9 cellular contexts compared by ENCODE assay signal in genomic region chr7:2417981-2418481, GRCh38. TPM values are rescaled to one million over a fixed set of nuclear protein-coding genes. Genes with fewer than 3 reads are reported as not detected.
DNase-seq lines count a peak whose midpoint lies in the region; ATAC-seq and TF ChIP-seq lines count a peak whose summit lies in the region.
"Had no signal": no experiment of that assay in that cellular context is flagged by ENCODE, and none has a peak within 500 bp of the region (broad histone marks: within the 10 kb centered on the region; RNA-seq: fewer than 3 reads in every experiment).

No MANE protein-coding gene starts in this region.

- peaks cover 23% of the 10 kb centered on the region for H3K36me3 Mint-ChIP-seq in activated CD4-positive, alpha-beta T cell treated with anti-CD3 and anti-CD28 coated beads, Interleukin-2, amount 10 ng/mL, durations not matched to agents 24 days and 14 days (ENCODE audit: low read depth)

- no peak overlapping the region for H3K4me3 ChIP-seq in cardiac fibroblast (replicated peaks in 1 of 2; ENCODE audit: low read depth in 2 of 2, low read length in 2 of 2)

- no peaks in the 10 kb centered on the region for H3K9me3 Mint-ChIP-seq in activated CD4-positive, alpha-beta T cell treated with anti-CD3 and anti-CD28 coated beads, Interleukin-2, amount 10 ng/mL, durations not matched to agents 24 days and 14 days

- H3K27me3 Mint-ChIP-seq in activated CD4-positive, alpha-beta T cell treated with anti-CD3 and anti-CD28 coated beads, Interleukin-2, amount 10 ng/mL, durations not matched to agents 24 days and 14 days, result no peaks in the 10 kb centered on the region

- DNase-seq in EL (peak; percentile 47), cardiac fibroblast (ENCODE audit: low read depth in 2 of 2) (peak; percentile 35 to 37), putamen (ENCODE audit: low spot score) (peak; percentile 48), NCI-H1436 treated with DMSO at 0.1 percent for 48 hours (lab: John Stamatoyannopoulos, UW) (no peak), NCI-H774 (lab: John Stamatoyannopoulos, UW) (no peak), dermis blood vessel endothelial cell (no peak)
- DNase-seq in activated CD4-positive, alpha-beta T cell treated with anti-CD3 and anti-CD28 coated beads, Interleukin-2, amount 10 ng/mL, durations not matched to agents 24 days and 14 days, result peak; percentile 77

- intact Hi-C loops in activated CD4-positive, alpha-beta T cell treated with anti-CD3 and anti-CD28 coated beads, Interleukin-2, amount 10 ng/mL, durations not matched to agents 24 days and 14 days (cut with micrococcal nuclease), result loop anchor here (1.0 kb wide), 1 partner anchor 12 kb away; no protein-coding TSS in a partner anchor

- H3K27ac Mint-ChIP-seq in activated CD4-positive, alpha-beta T cell treated with anti-CD3 and anti-CD28 coated beads, Interleukin-2, amount 10 ng/mL, durations not matched to agents 24 days and 14 days, result no peak overlapping the region

- H3K4me1 Mint-ChIP-seq in activated CD4-positive, alpha-beta T cell treated with anti-CD3 and anti-CD28 coated beads, Interleukin-2, amount 10 ng/mL, durations not matched to agents 24 days and 14 days, result peaks cover 32% of the 10 kb centered on the region

- peak overlapping the region; percentile 14 for H3K4me3 Mint-ChIP-seq in activated CD4-positive, alpha-beta T cell treated with anti-CD3 and anti-CD28 coated beads, Interleukin-2, amount 10 ng/mL, durations not matched to agents 24 days and 14 days

- no peak for ATAC-seq in HG03457 (IDR thresholded peaks at IDR 0.05; ENCODE audit: unreplicated experiment)

- no peak for TF ChIP-seq CTCF in cardiac fibroblast (IDR thresholded peaks at IDR 0.05; ENCODE audit: low read depth, low read length)

RNA-seq across cellular contexts. Expression of gene CHST12, which starts 14.6 kb away (rescaled TPM):
- 5.8 and 6.4 TPM in 2 replicates for total RNA-seq in activated CD4-positive, alpha-beta T cell treated with anti-CD3 and anti-CD28 coated beads, Interleukin-2, amount 10 ng/mL, durations not matched to agents 24 days and 14 days
- 6.8 and 21.5 TPM in 2 replicates for total RNA-seq in dermis blood vessel endothelial cell

RNA-seq across cellular contexts. Expression of gene GRIFIN, which starts 58.2 kb away (rescaled TPM):
- total RNA-seq in activated CD4-positive, alpha-beta T cell treated with anti-CD3 and anti-CD28 coated beads, Interleukin-2, amount 10 ng/mL, durations not matched to agents 24 days and 14 days, result not detected in 2 replicates
- total RNA-seq in dermis blood vessel endothelial cell, result not detected in 2 replicates
- total RNA-seq: lower leg skin had no signal

Comparison
In these comparisons a context has a peak if more than half of its experiments do, and no peak if none do; other contexts are left out.
1. DNase-seq: peak in EL (single experiment), activated CD4-positive, alpha-beta T cell treated with anti-CD3 and anti-CD28 coated beads, Interleukin-2, amount 10 ng/mL, durations not matched to agents 24 days and 14 days (single experiment), cardiac fibroblast (2 of 2) and putamen (single experiment); none in NCI-H1436 treated with DMSO at 0.1 percent for 48 hours (single experiment), NCI-H774 (single experiment) and dermis blood vessel endothelial cell (single experiment).